Comparison of ENCODE assay signal across 1 cellular context in the genomic region with DNA sequence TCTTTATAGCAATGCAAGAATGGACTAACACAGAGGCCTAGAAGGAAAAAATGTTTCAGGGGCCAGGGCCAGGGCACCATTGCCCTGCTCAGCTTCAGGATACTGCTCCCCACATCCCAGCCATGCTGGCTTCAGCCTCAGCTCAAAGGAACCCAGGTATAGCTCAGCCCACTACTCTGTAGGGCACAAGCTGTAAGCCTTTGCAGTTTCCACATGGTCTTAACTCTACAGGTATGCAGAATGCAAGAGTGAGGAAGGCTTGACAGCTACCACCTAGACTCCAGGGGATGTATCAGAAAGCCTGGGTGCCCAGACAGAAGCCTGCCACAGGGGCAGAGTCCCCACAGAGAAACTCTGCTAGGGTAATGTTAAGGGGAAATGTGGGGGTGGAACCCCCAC.
TF ChIP-seq lines count a peak whose summit lies in the region.

No MANE protein-coding gene starts in this region.

TF ChIP-seq in H1, 55 proteins besides CTCF, POLR2A, EP300 and RAD21:
- TF ChIP-seq TAF7 (optimal IDR thresholded peaks at IDR 0.05; ENCODE audit: borderline replicate concordance, low read depth, low read length) (no peak), MAFK (IDR thresholded peaks at IDR 0.05; ENCODE audit: low read depth, low read length) (no peak), RFX5 (IDR thresholded peaks at IDR 0.05; ENCODE audit: borderline replicate concordance, low read depth, low read length) (no peak), TCF12 (IDR thresholded peaks at IDR 0.05; ENCODE audit: low read depth, low read length) (no peak), SIX5 (IDR thresholded peaks at IDR 0.05; ENCODE audit: low read depth, low read length) (no peak), JUN (IDR thresholded peaks at IDR 0.05; ENCODE audit: low read depth, low read length) (no peak), RNF2 (IDR thresholded peaks at IDR 0.05; ENCODE audit: borderline replicate concordance, low read depth, low read length, missing control alignments, poor library complexity, severe bottlenecking) (no peak), BACH1 (IDR thresholded peaks at IDR 0.05; ENCODE audit: low read length) (no peak), RBBP5 (IDR thresholded peaks at IDR 0.05; ENCODE audit: borderline replicate concordance, low read depth, low read length) (no peak), BCL11A (IDR thresholded peaks at IDR 0.05; ENCODE audit: low read depth in 2 of 2, low read length in 2 of 2) (no peak), CREB1 (IDR thresholded peaks at IDR 0.05) (no peak), TBP (IDR thresholded peaks at IDR 0.05; ENCODE audit: low read depth, low read length) (no peak), NANOG (IDR thresholded peaks at IDR 0.05; ENCODE audit: insufficient read depth, low read depth, low read length, poor library complexity, severe bottlenecking) (no peak)
- TF ChIP-seq, protein P1, sequence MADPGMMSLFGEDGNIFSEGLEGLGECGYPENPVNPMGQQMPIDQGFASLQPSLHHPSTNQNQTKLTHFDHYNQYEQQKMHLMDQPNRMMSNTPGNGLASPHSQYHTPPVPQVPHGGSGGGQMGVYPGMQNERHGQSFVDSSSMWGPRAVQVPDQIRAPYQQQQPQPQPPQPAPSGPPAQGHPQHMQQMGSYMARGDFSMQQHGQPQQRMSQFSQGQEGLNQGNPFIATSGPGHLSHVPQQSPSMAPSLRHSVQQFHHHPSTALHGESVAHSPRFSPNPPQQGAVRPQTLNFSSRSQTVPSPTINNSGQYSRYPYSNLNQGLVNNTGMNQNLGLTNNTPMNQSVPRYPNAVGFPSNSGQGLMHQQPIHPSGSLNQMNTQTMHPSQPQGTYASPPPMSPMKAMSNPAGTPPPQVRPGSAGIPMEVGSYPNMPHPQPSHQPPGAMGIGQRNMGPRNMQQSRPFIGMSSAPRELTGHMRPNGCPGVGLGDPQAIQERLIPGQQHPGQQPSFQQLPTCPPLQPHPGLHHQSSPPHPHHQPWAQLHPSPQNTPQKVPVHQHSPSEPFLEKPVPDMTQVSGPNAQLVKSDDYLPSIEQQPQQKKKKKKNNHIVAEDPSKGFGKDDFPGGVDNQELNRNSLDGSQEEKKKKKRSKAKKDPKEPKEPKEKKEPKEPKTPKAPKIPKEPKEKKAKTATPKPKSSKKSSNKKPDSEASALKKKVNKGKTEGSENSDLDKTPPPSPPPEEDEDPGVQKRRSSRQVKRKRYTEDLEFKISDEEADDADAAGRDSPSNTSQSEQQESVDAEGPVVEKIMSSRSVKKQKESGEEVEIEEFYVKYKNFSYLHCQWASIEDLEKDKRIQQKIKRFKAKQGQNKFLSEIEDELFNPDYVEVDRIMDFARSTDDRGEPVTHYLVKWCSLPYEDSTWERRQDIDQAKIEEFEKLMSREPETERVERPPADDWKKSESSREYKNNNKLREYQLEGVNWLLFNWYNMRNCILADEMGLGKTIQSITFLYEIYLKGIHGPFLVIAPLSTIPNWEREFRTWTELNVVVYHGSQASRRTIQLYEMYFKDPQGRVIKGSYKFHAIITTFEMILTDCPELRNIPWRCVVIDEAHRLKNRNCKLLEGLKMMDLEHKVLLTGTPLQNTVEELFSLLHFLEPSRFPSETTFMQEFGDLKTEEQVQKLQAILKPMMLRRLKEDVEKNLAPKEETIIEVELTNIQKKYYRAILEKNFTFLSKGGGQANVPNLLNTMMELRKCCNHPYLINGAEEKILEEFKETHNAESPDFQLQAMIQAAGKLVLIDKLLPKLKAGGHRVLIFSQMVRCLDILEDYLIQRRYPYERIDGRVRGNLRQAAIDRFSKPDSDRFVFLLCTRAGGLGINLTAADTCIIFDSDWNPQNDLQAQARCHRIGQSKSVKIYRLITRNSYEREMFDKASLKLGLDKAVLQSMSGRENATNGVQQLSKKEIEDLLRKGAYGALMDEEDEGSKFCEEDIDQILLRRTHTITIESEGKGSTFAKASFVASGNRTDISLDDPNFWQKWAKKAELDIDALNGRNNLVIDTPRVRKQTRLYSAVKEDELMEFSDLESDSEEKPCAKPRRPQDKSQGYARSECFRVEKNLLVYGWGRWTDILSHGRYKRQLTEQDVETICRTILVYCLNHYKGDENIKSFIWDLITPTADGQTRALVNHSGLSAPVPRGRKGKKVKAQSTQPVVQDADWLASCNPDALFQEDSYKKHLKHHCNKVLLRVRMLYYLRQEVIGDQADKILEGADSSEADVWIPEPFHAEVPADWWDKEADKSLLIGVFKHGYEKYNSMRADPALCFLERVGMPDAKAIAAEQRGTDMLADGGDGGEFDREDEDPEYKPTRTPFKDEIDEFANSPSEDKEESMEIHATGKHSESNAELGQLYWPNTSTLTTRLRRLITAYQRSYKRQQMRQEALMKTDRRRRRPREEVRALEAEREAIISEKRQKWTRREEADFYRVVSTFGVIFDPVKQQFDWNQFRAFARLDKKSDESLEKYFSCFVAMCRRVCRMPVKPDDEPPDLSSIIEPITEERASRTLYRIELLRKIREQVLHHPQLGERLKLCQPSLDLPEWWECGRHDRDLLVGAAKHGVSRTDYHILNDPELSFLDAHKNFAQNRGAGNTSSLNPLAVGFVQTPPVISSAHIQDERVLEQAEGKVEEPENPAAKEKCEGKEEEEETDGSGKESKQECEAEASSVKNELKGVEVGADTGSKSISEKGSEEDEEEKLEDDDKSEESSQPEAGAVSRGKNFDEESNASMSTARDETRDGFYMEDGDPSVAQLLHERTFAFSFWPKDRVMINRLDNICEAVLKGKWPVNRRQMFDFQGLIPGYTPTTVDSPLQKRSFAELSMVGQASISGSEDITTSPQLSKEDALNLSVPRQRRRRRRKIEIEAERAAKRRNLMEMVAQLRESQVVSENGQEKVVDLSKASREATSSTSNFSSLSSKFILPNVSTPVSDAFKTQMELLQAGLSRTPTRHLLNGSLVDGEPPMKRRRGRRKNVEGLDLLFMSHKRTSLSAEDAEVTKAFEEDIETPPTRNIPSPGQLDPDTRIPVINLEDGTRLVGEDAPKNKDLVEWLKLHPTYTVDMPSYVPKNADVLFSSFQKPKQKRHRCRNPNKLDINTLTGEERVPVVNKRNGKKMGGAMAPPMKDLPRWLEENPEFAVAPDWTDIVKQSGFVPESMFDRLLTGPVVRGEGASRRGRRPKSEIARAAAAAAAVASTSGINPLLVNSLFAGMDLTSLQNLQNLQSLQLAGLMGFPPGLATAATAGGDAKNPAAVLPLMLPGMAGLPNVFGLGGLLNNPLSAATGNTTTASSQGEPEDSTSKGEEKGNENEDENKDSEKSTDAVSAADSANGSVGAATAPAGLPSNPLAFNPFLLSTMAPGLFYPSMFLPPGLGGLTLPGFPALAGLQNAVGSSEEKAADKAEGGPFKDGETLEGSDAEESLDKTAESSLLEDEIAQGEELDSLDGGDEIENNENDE (IDR thresholded peaks at IDR 0.05; ENCODE audit: insufficient replicate concordance, low read length), result no peak
